8 cellular contexts compared by ENCODE assay signal in the genomic region with DNA sequence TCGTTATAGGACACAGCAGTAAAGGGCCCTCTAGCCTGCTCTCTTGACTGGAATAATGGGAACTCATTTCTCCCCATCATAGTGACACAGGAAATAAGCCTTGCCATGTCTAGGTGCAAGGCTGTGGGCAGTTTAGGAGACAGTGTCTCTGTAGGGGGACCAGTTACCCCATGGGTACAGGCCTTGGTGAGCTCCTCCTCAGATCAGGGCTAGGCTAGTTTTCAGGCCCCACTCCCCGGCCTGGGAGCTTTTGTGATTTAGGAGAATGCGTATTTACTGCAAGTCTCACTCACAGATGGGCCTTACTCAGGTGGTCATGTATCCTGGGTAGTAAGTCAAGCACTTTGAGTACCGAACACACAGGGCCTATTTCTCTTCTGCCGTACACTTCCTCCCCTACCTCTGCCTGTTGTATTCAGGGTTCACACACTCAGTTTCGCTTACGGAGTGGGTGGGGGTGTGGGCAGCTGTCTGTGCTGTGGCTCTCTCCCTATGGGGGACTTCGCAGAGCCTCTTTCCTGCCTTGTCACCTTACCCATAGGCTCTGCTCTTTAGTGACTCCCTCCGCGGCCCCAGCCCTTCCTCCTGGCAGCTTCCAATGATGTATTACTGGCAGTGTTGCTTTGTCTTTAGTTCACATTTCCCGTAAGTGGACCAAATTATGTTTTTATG. TPM values are rescaled to one million over a fixed set of nuclear protein-coding genes. Genes with fewer than 3 reads are reported as not detected.
DNase-seq lines count a peak whose midpoint lies in the region; ATAC-seq and TF ChIP-seq lines count a peak whose summit lies in the region.

No MANE protein-coding gene starts in this region.

- DNase-seq in WTC11 (ENCODE audit: low spot score) = no peak
- peak; percentile 54 to 73 (median 56) for DNase-seq in effector memory CD8-positive, alpha-beta T cell
- peak in 2 of 3 experiments; percentile 26 to 55 for DNase-seq in stimulated activated CD4-positive, alpha-beta T cell treated with anti-CD3 and anti-CD28 coated beads, TNF-alpha, amount 100 ng/mL, for 24 hours (ENCODE audit: low read depth in 3 of 3)
- no peak for DNase-seq in GDM1 (lab: John Stamatoyannopoulos, UW)
- no peak for DNase-seq in ascending aorta (ENCODE audit: low spot score in 2 of 2)
- no peak for DNase-seq in NCI-H2029 treated with DMSO at 0.1 percent for 48 hours (lab: John Stamatoyannopoulos, UW)
- DNase-seq in smooth muscle cell (lab: John Stamatoyannopoulos, UW; ENCODE audit: unreplicated experiment) = no peak

- 97% methylated on average over 11 of the region's 11 CpGs for WGBS in smooth muscle cell (ENCODE audit: low lambda C conversion rate)

- no peaks in the 10 kb centered on the region for H3K36me3 ChIP-seq in ascending aorta
- no peaks in the 10 kb centered on the region for H3K36me3 ChIP-seq in smooth muscle cell (ENCODE audit: low read depth)

- H3K27ac ChIP-seq in ascending aorta (peak overlapping the region in 1 of 2 donors; percentile 13), smooth muscle cell (ENCODE audit: low read depth) (no peak overlapping the region)

- H3K9me3 ChIP-seq in ascending aorta = no peaks in the 10 kb centered on the region
- H3K9me3 ChIP-seq in smooth muscle cell (replicated peaks; ENCODE audit: low read depth) = no peaks in the 10 kb centered on the region

- H3K27ac Mint-ChIP-seq in WTC11 = peak overlapping the region; percentile 90
- peak overlapping the region; percentile 89 to 92 for H3K27ac Mint-ChIP-seq in effector memory CD8-positive, alpha-beta T cell

- POLR2A ChIA-PET in WTC11 (lab: Charles Lee) = interaction anchor here (1.1 kb wide), 1 partner anchor 24 kb away, joined by 3 read pairs; no protein-coding TSS in a partner anchor

- no peaks in the 10 kb centered on the region for H3F3A ChIP-seq in smooth muscle cell (ENCODE audit: low read depth)

- H4K20me1 ChIP-seq in smooth muscle cell (ENCODE audit: low read depth) = peaks cover 98% of the 10 kb centered on the region

- no peak overlapping the region for H3K4me2 ChIP-seq in smooth muscle cell

- CTCF ChIA-PET in WTC11 (lab: Charles Lee) = no interaction called here

- H3K4me3 ChIP-seq in ascending aorta (no peak overlapping the region), smooth muscle cell (no peak overlapping the region)

- intact Hi-C loops in ascending aorta (cut with DNase I) = no loop called here

- H3K27me3 ChIP-seq in ascending aorta (no peaks in the 10 kb centered on the region), smooth muscle cell (ENCODE audit: low read depth) (no peaks in the 10 kb centered on the region)

- no peak overlapping the region for H2AFZ ChIP-seq in smooth muscle cell (ENCODE audit: low read depth)

- no peaks in the 10 kb centered on the region for H3K36me3 Mint-ChIP-seq in WTC11
- peaks cover 18% of the 10 kb centered on the region for H3K36me3 Mint-ChIP-seq in effector memory CD8-positive, alpha-beta T cell (ENCODE audit: insufficient read depth)

- H3K4me3 Mint-ChIP-seq in WTC11 = no peak overlapping the region
- peak overlapping the region; percentile 56 to 65 for H3K4me3 Mint-ChIP-seq in effector memory CD8-positive, alpha-beta T cell

- TF ChIP-seq CTCF in WTC11 (IDR thresholded peaks at IDR 0.05) = no peak
- no peak for TF ChIP-seq CTCF in ascending aorta (IDR thresholded peaks at IDR 0.05)
- no peak for TF ChIP-seq CTCF in smooth muscle cell (IDR thresholded peaks at IDR 0.05; ENCODE audit: borderline replicate concordance, insufficient read depth, poor library complexity, severe bottlenecking)

- no peak overlapping the region for H3K9ac ChIP-seq in smooth muscle cell (ENCODE audit: low read depth)

- peak; percentile 83 for ATAC-seq in GM21737 (IDR thresholded peaks at IDR 0.05; ENCODE audit: unreplicated experiment)
- peak; percentile 67 for ATAC-seq in WTC11
- ATAC-seq in effector memory CD8-positive, alpha-beta T cell (replicated peaks) = peak; percentile 99

- no peaks in the 10 kb centered on the region for H3K9me3 Mint-ChIP-seq in WTC11
- H3K9me3 Mint-ChIP-seq in effector memory CD8-positive, alpha-beta T cell = no peaks in the 10 kb centered on the region

- no peaks in the 10 kb centered on the region for H3K27me3 Mint-ChIP-seq in WTC11 (ENCODE audit: low read depth)
- H3K27me3 Mint-ChIP-seq in effector memory CD8-positive, alpha-beta T cell = no peaks in the 10 kb centered on the region

- H3K4me1 ChIP-seq in ascending aorta (peaks cover 0 to 13% of the 10 kb centered on the region in 2 donors), smooth muscle cell (ENCODE audit: low read depth) (no peaks in the 10 kb centered on the region)

- peaks cover 39% of the 10 kb centered on the region for H3K4me1 Mint-ChIP-seq in WTC11
- peaks cover 38 to 49% of the 10 kb centered on the region in 2 donors for H3K4me1 Mint-ChIP-seq in effector memory CD8-positive, alpha-beta T cell (ENCODE audit: low read depth in 2 of 2)

- peaks cover 100% of the 10 kb centered on the region for H3K79me2 ChIP-seq in smooth muscle cell (ENCODE audit: low read depth)

TF ChIP-seq in WTC11, 78 proteins besides CTCF, POLR2A, EP300 and RAD21:
- TF ChIP-seq PREB (CRISPR knock-in tag; IDR thresholded peaks at IDR 0.05; ENCODE audit: borderline replicate concordance) (no peak), USF1 (CRISPR knock-in tag; IDR thresholded peaks at IDR 0.05) (no peak), FOXK1 (CRISPR knock-in tag; IDR thresholded peaks at IDR 0.05) (no peak)
- TF ChIP-seq, protein P1, sequence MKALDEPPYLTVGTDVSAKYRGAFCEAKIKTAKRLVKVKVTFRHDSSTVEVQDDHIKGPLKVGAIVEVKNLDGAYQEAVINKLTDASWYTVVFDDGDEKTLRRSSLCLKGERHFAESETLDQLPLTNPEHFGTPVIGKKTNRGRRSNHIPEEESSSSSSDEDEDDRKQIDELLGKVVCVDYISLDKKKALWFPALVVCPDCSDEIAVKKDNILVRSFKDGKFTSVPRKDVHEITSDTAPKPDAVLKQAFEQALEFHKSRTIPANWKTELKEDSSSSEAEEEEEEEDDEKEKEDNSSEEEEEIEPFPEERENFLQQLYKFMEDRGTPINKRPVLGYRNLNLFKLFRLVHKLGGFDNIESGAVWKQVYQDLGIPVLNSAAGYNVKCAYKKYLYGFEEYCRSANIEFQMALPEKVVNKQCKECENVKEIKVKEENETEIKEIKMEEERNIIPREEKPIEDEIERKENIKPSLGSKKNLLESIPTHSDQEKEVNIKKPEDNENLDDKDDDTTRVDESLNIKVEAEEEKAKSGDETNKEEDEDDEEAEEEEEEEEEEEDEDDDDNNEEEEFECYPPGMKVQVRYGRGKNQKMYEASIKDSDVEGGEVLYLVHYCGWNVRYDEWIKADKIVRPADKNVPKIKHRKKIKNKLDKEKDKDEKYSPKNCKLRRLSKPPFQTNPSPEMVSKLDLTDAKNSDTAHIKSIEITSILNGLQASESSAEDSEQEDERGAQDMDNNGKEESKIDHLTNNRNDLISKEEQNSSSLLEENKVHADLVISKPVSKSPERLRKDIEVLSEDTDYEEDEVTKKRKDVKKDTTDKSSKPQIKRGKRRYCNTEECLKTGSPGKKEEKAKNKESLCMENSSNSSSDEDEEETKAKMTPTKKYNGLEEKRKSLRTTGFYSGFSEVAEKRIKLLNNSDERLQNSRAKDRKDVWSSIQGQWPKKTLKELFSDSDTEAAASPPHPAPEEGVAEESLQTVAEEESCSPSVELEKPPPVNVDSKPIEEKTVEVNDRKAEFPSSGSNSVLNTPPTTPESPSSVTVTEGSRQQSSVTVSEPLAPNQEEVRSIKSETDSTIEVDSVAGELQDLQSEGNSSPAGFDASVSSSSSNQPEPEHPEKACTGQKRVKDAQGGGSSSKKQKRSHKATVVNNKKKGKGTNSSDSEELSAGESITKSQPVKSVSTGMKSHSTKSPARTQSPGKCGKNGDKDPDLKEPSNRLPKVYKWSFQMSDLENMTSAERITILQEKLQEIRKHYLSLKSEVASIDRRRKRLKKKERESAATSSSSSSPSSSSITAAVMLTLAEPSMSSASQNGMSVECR (CRISPR knock-in tag; IDR thresholded peaks at IDR 0.05; ENCODE audit: borderline replicate concordance) = no peak

RNA-seq across cellular contexts. Expression of gene FAM193A, which starts 34.2 kb away (rescaled TPM):
- total RNA-seq in WTC11 (2021) = 24.4 to 28.1 TPM (median 24.6 TPM) in 3 replicates
- total RNA-seq in ascending aorta = 30.9 TPM
- total RNA-seq in smooth muscle cell = 7.8 and 12.2 TPM in 2 replicates
- polyA plus RNA-seq in smooth muscle cell = 8.3 and 12.7 TPM in 2 replicates

Comparison
In these comparisons a context has a peak if more than half of its experiments do, and no peak if none do; other contexts are left out.
1. DNase-seq: peak in effector memory CD8-positive, alpha-beta T cell (3 of 3) and stimulated activated CD4-positive, alpha-beta T cell treated with anti-CD3 and anti-CD28 coated beads, TNF-alpha, amount 100 ng/mL, for 24 hours (2 of 3); none in WTC11 (single experiment), GDM1 (single experiment), ascending aorta (0 of 2), NCI-H2029 treated with DMSO at 0.1 percent for 48 hours (single experiment) and smooth muscle cell (single experiment).
2. Peak in every context shown above with its lines, with median percentiles within 50 percentile points of each other: ATAC-seq.